In the genomic region with DNA sequence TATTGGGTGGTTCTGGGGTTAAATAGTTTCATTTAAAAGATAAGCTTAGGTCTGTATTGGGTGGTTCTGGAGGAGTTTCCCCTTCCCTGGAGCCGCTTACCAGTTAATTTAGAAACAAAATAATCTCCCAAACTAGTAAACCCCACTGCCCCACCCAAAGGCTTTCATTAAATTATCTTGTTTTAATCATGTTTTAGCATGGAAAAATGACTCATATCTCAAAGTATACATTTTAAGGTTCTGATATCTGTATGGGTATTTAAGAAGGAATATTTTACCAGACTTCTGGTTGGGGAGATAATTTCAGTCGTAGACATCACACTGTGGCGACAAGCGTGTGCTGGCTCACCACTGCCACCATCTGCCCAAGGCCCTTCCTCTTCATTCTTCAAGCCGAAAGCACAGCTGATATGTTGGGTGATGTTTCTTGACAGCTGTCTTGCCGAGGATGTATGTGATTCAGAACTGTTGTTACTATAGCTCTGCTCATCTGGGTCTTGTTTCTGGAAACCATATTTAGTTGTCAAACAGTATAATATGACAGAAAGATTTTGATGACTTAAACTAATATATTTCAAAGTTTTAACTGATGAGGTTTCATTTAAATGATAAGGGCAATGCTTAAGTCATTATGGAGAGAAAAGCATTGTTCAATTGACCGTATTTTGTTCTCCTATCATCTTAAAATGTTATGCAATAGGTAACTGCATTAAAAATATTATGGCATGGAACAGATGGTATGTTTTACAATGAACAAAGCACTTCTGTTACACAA, we compare ENCODE assay signal across 1 cellular context.
TF ChIP-seq lines count a peak whose summit lies in the region.

No MANE protein-coding gene starts in this region.

TF ChIP-seq in H1, 55 proteins besides CTCF, POLR2A, EP300 and RAD21:
- TF ChIP-seq EGR1 (IDR thresholded peaks at IDR 0.05; ENCODE audit: borderline replicate concordance, low read depth, low read length) (no peak), POLR2AphosphoS5 (IDR thresholded peaks at IDR 0.05; ENCODE audit: low read depth, low read length) (no peak), HDAC2 (IDR thresholded peaks at IDR 0.05; ENCODE audit: borderline replicate concordance in 1 of 2, low read depth in 2 of 2, low read length in 2 of 2) (no peak), RXRA (IDR thresholded peaks at IDR 0.05; ENCODE audit: insufficient read depth, low read depth, low read length) (no peak), NANOG (IDR thresholded peaks at IDR 0.05; ENCODE audit: insufficient read depth, low read depth, low read length, poor library complexity, severe bottlenecking) (no peak), EZH2 (IDR thresholded peaks at IDR 0.05; ENCODE audit: low read depth, low read length, severe bottlenecking) (no peak), BCL11A (IDR thresholded peaks at IDR 0.05; ENCODE audit: low read depth in 2 of 2, low read length in 2 of 2) (no peak), TAF7 (optimal IDR thresholded peaks at IDR 0.05; ENCODE audit: borderline replicate concordance, low read depth, low read length) (no peak), RNF2 (IDR thresholded peaks at IDR 0.05; ENCODE audit: borderline replicate concordance, low read depth, low read length, missing control alignments, poor library complexity, severe bottlenecking) (no peak), SIN3A (conservative IDR thresholded peaks at IDR 0.05 in 1 of 2, IDR thresholded peaks at IDR 0.05 in 1 of 2; ENCODE audit: low read depth in 1 of 2, low read length in 2 of 2) (peak; percentile 93 to 96), SP1 (IDR thresholded peaks at IDR 0.05; ENCODE audit: low read depth, low read length) (no peak), RBBP5 (IDR thresholded peaks at IDR 0.05; ENCODE audit: borderline replicate concordance, low read depth, low read length) (no peak), SIX5 (IDR thresholded peaks at IDR 0.05; ENCODE audit: low read depth, low read length) (no peak), CREB1 (IDR thresholded peaks at IDR 0.05) (0 out of 2 replicates have a peak, but pooled peaks have one; percentile 16), MAFK (IDR thresholded peaks at IDR 0.05; ENCODE audit: low read depth, low read length) (no peak), GABPA (IDR thresholded peaks at IDR 0.05; ENCODE audit: borderline replicate concordance, insufficient read depth, low read length) (no peak)
- TF ChIP-seq, protein P1, sequence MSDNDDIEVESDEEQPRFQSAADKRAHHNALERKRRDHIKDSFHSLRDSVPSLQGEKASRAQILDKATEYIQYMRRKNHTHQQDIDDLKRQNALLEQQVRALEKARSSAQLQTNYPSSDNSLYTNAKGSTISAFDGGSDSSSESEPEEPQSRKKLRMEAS (IDR thresholded peaks at IDR 0.05) = peak; percentile 69
TF ChIP-seq in H1: peak in this region for 3.
